Comparison of ENCODE assay signal across 12 cellular contexts in the genomic region with DNA sequence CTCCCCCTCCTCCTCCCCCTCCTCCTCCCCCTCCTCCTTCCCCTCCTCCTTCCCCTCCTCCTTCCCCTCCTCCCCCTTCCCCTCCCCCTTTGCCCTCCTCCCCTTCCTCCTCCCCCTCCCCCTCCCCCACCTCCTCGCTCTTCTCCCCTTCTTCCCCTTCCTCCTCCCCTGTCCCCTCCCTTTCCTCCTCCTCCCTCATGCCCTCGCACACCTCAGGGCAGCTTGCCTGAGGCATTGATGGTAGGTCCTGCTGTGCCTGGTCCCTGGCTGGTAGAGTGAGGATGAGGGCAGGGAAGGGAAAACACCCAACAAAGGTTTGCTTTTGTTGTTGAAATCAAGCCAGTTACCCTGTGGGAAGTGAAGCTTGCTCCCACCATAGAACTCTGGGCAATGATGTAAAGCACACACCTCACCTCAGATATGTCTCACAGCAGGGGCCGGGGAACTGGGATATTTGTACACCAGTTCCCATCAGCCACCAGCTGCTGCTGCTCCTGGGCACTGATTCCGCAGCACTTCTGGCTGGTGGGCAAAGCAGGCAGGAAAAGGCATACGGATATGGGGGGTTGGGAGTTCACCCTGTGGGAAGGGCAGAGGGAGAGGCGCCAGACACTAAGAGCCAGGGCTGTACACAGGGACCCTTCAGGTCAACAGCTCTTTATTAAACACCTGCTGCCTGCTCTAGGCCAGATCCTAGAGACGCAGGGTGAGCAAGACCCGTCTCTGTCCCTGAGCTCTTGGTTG. TPM values are rescaled to one million over a fixed set of nuclear protein-coding genes. Genes with fewer than 3 reads are reported as not detected.
A peak's percentile ranks its signal among the peaks of the same experiment; 100 is the strongest.
DNase-seq lines count a peak whose midpoint lies in the region; ATAC-seq, FAIRE-seq and TF ChIP-seq lines count a peak whose summit lies in the region.
"Had no signal": no experiment of that assay in that cellular context is flagged by ENCODE, and none has a peak within 500 bp of the region (broad histone marks: within the 10 kb centered on the region; RNA-seq: fewer than 3 reads in every experiment).

No MANE protein-coding gene starts in this region.

- peak overlapping the region; percentile 42; the same call in 1 of the 2 replicates for H3K18ac ChIP-seq in H1 (ENCODE audit: extremely low read depth, low read length)

- no peak overlapping the region for H2AFZ ChIP-seq in H1 (ENCODE audit: low read length)
- no peak overlapping the region for H2AFZ ChIP-seq in OCI-LY7 (ENCODE audit: low read length)

- H3K23ac ChIP-seq in H1 (ENCODE audit: insufficient read length): no peak overlapping the region

- POLR2A ChIA-PET in activated CD4-positive, alpha-beta memory T cell treated with anti-CD3 and anti-CD28 coated beads for 36 hours (lab: Charles Lee): no interaction called here
- POLR2A ChIA-PET in activated CD4-positive, alpha-beta memory T cell treated with anti-CD3 and anti-CD28 coated beads, Interleukin-2, amount 10 ng/mL, durations not matched to agents 7 days and 5 days (lab: Charles Lee): interaction anchor here (0.8 to 1.5 kb wide), 2 partner anchors 23 to 30 kb away, joined by 3 read pairs; no protein-coding TSS in a partner anchor
- POLR2A ChIA-PET in H1 (lab: Charles Lee; ENCODE audit: partially characterized antibody) (interaction anchor here (0.6 to 3.5 kb wide), 6 partner anchors 12 to 185 kb away, joined by 3 to 10 read pairs (median 3); a partner anchor contains a TSS), OCI-LY7 (lab: Charles Lee) (interaction anchor here (1.1 kb wide), 1 partner anchor 26 kb away, joined by 3 read pairs; no protein-coding TSS in a partner anchor)

- CTCF ChIA-PET in activated CD4-positive, alpha-beta memory T cell treated with anti-CD3 and anti-CD28 coated beads for 36 hours (lab: Charles Lee): interaction anchor here (0.6 kb wide), 1 partner anchor 151 kb away, joined by 3 read pairs; no protein-coding TSS in a partner anchor
- CTCF ChIA-PET in activated CD4-positive, alpha-beta memory T cell treated with anti-CD3 and anti-CD28 coated beads, Interleukin-2, amount 10 ng/mL, durations not matched to agents 7 days and 5 days (lab: Charles Lee): interaction anchor here (0.6 to 0.7 kb wide), 2 partner anchors 12 to 28 kb away, joined by 3 to 5 read pairs; no protein-coding TSS in a partner anchor
- CTCF ChIA-PET in H1 (lab: Charles Lee; ENCODE audit: partially characterized antibody): interaction anchor here (0.5 to 5.1 kb wide), 8 partner anchors 9 to 226 kb away, joined by 3 to 28 read pairs (median 4); no protein-coding TSS in a partner anchor
- CTCF ChIA-PET in OCI-LY7 (lab: Charles Lee; ENCODE audit: unreplicated experiment): no interaction called here

- no peaks in the 10 kb centered on the region for H3K9me3 Mint-ChIP-seq in activated CD4-positive, alpha-beta memory T cell treated with anti-CD3 and anti-CD28 coated beads for 36 hours
- no peaks in the 10 kb centered on the region for H3K9me3 Mint-ChIP-seq in activated CD4-positive, alpha-beta memory T cell treated with anti-CD3 and anti-CD28 coated beads, Interleukin-2, amount 10 ng/mL, durations not matched to agents 7 days and 5 days
- no peaks in the 10 kb centered on the region for H3K9me3 Mint-ChIP-seq in stimulated activated naive B cell treated with anti-CD40 and anti-IgM and Interleukin-4, amounts not matched to agents 10 μg/mL and 1 μg/mL and 100 μg/mL, for 72 hours
- H3K9me3 Mint-ChIP-seq: activated T-helper 2 cell treated with anti-CD3 and anti-CD28 coated beads, Interferon-gamma antibody, Interleukin-2, Interleukin-4, amounts not matched to agents 10 μg/mL and 5 μg/mL and 100 μg/mL, durations not matched to agents 14 hours and 24 hours and 36 hours had no signal

- H3K36me3 Mint-ChIP-seq in activated CD4-positive, alpha-beta memory T cell treated with anti-CD3 and anti-CD28 coated beads for 36 hours: peaks cover 2% of the 10 kb centered on the region
- H3K36me3 Mint-ChIP-seq in activated CD4-positive, alpha-beta memory T cell treated with anti-CD3 and anti-CD28 coated beads, Interleukin-2, amount 10 ng/mL, durations not matched to agents 7 days and 5 days (ENCODE audit: low read depth): peaks cover 58% of the 10 kb centered on the region
- peaks cover 29 to 37% of the 10 kb centered on the region in 2 donors for H3K36me3 Mint-ChIP-seq in stimulated activated naive B cell treated with anti-CD40 and anti-IgM and Interleukin-4, amounts not matched to agents 10 μg/mL and 1 μg/mL and 100 μg/mL, for 72 hours

- 0 out of 2 replicates have a peak overlapping the region, but pooled peaks have one; percentile 12 for H2BK5ac ChIP-seq in H1 (ENCODE audit: low read depth, low read length)

- H3K27ac Mint-ChIP-seq in activated CD4-positive, alpha-beta memory T cell treated with anti-CD3 and anti-CD28 coated beads for 36 hours: peak overlapping the region; percentile 45
- no peak overlapping the region for H3K27ac Mint-ChIP-seq in activated CD4-positive, alpha-beta memory T cell treated with anti-CD3 and anti-CD28 coated beads, Interleukin-2, amount 10 ng/mL, durations not matched to agents 7 days and 5 days
- peak overlapping the region; percentile 90 for H3K27ac Mint-ChIP-seq in stimulated activated naive B cell treated with anti-CD40 and anti-IgM and Interleukin-4, amounts not matched to agents 10 μg/mL and 1 μg/mL and 100 μg/mL, for 72 hours
- H3K27ac Mint-ChIP-seq: activated T-helper 2 cell treated with anti-CD3 and anti-CD28 coated beads, Interferon-gamma antibody, Interleukin-2, Interleukin-4, amounts not matched to agents 10 μg/mL and 5 μg/mL and 100 μg/mL, durations not matched to agents 14 hours and 24 hours and 36 hours had no signal

- TF ChIP-seq EP300 in H1 (IDR thresholded peaks at IDR 0.05; ENCODE audit: borderline replicate concordance in 1 of 2, low read depth in 2 of 2, low read length in 2 of 2): no peak

- no peak overlapping the region for H3K14ac ChIP-seq in H1 (ENCODE audit: insufficient read length)

- no peak for ATAC-seq in stimulated activated naive B cell treated with anti-CD40 and anti-IgM and Interleukin-4, amounts not matched to agents 10 μg/mL and 1 μg/mL and 100 μg/mL, for 72 hours (replicated peaks)
- ATAC-seq in HG03520 (IDR thresholded peaks at IDR 0.05; ENCODE audit: unreplicated experiment): no peak
- ATAC-seq: heart right ventricle had no signal

- H3K4me3 ChIP-seq in H1 (ENCODE audit: extremely low read depth in 1 of 4, insufficient read depth in 2 of 4, low read depth in 3 of 4, low read length in 4 of 4) (no peak overlapping the region), OCI-LY7 (ENCODE audit: low read depth, low read length, poor library complexity, severe bottlenecking) (no peak overlapping the region)
- H3K4me3 ChIP-seq: heart right ventricle, left ventricle myocardium inferior had no signal

- no peak overlapping the region for H3K9ac ChIP-seq in H1 (replicated peaks in 1 of 4; ENCODE audit: extremely low read depth in 1 of 4, low read depth in 3 of 4, low read length in 3 of 4)

- TF ChIP-seq RAD21 in H1 (IDR thresholded peaks at IDR 0.05 in 1 of 2, conservative IDR thresholded peaks at IDR 0.05 in 1 of 2; ENCODE audit: low read depth in 2 of 2, low read length in 2 of 2): no peak

- no peaks in the 10 kb centered on the region; a peak in 1 of 7 replicates for H3K27me3 ChIP-seq in H1 (replicated peaks in 1 of 4; ENCODE audit: control insufficient read depth in 3 of 4, extremely low read depth in 1 of 4, insufficient read depth in 3 of 4, low read length in 3 of 4)
- H3K27me3 ChIP-seq: heart right ventricle had no signal

- H4K5ac ChIP-seq in H1 (ENCODE audit: insufficient read length, low read depth, low read length): no peak overlapping the region

- H4K91ac ChIP-seq in H1 (replicated peaks; ENCODE audit: insufficient read length, low read length): peak overlapping the region; percentile 85

- no peak for TF ChIP-seq POLR2A in H1 (IDR thresholded peaks at IDR 0.05; ENCODE audit: control extremely low read depth in 1 of 2, low read depth in 2 of 2, low read length in 2 of 2)

- H3K9me3 ChIP-seq in H1 (ENCODE audit: insufficient read depth in 2 of 2, low read depth in 1 of 2, low read length in 1 of 2) (no peaks in the 10 kb centered on the region), OCI-LY7 (ENCODE audit: low read length) (peaks cover 13% of the 10 kb centered on the region; the same call in 1 of the 2 replicates)
- H3K9me3 ChIP-seq: heart right ventricle, left ventricle myocardium inferior had no signal

- H3K4ac ChIP-seq in H1 (replicated peaks; ENCODE audit: insufficient read length, low read depth, low read length): peak overlapping the region; percentile 21

- no peak overlapping the region; the same call in 1 of the 2 replicates for H4K8ac ChIP-seq in H1 (ENCODE audit: extremely low read depth, insufficient read depth, low read length)

- no peak for FAIRE-seq in H1 (lab: Jason Lieb, UNC)

- no peaks in the 10 kb centered on the region for H3K23me2 ChIP-seq in H1 (ENCODE audit: low read depth, low read length)

- no peak overlapping the region for H3K56ac ChIP-seq in H1 (replicated peaks; ENCODE audit: insufficient read length, low read depth, low read length)

- no peaks in the 10 kb centered on the region for H3K27me3 Mint-ChIP-seq in activated CD4-positive, alpha-beta memory T cell treated with anti-CD3 and anti-CD28 coated beads for 36 hours
- no peaks in the 10 kb centered on the region for H3K27me3 Mint-ChIP-seq in activated CD4-positive, alpha-beta memory T cell treated with anti-CD3 and anti-CD28 coated beads, Interleukin-2, amount 10 ng/mL, durations not matched to agents 7 days and 5 days
- H3K27me3 Mint-ChIP-seq in stimulated activated naive B cell treated with anti-CD40 and anti-IgM and Interleukin-4, amounts not matched to agents 10 μg/mL and 1 μg/mL and 100 μg/mL, for 72 hours: no peaks in the 10 kb centered on the region

- 54% methylated on average over 8 of the region's 8 CpGs; no CpG with 5 or more reads in 1 of the 2 experiments for WGBS in H1 (ENCODE audit: extremely low coverage in 1 of 2, insufficient coverage in 1 of 2, insufficient read length in 1 of 2, insufficient replicate concordance in 2 of 2, low coverage in 1 of 2, low lambda C conversion rate in 2 of 2, missing lambda C conversion rate in 1 of 2), 2 experiments

- H3K4me2 ChIP-seq in H1 (ENCODE audit: insufficient read depth in 1 of 2, low read depth in 2 of 2, low read length in 2 of 2) (peak overlapping the region in 1 of 2 experiments; percentile 20; a peak in 2 of 4 replicates), OCI-LY7 (ENCODE audit: low read length) (no peak overlapping the region)

- DNase-seq in activated CD4-positive, alpha-beta memory T cell treated with anti-CD3 and anti-CD28 coated beads for 36 hours: peak; percentile 8
- DNase-seq in activated CD4-positive, alpha-beta memory T cell treated with anti-CD3 and anti-CD28 coated beads, Interleukin-2, amount 10 ng/mL, durations not matched to agents 7 days and 5 days: no peak
- DNase-seq in NCI-H510A (lab: John Stamatoyannopoulos, UW) (peak; percentile 51), H1 (ENCODE audit: low read depth in 1 of 2, low spot score in 2 of 2) (peak in 1 of 2 experiments; percentile 50), OCI-LY7 (ENCODE audit: low spot score) (no peak), NCI-H524 treated with DMSO at 0.1 percent for 48 hours (lab: John Stamatoyannopoulos, UW) (no peak)
- no peak for DNase-seq in stimulated activated naive B cell treated with anti-CD40 and anti-IgM and Interleukin-4, amounts not matched to agents 10 μg/mL and 1 μg/mL and 100 μg/mL, for 72 hours
- DNase-seq: heart right ventricle, left ventricle myocardium inferior, SIG-M5 had no signal

- no peak overlapping the region for H2BK120ac ChIP-seq in H1 (replicated peaks; ENCODE audit: low read depth, low read length)

- peak overlapping the region; percentile 61 for H2BK12ac ChIP-seq in H1 (ENCODE audit: low read depth, low read length)

- intact Hi-C loops in activated CD4-positive, alpha-beta memory T cell treated with anti-CD3 and anti-CD28 coated beads for 36 hours (cut with micrococcal nuclease): no loop called here
- intact Hi-C loops in OCI-LY7 (cut with micrococcal nuclease; ENCODE audit: unreplicated experiment): no loop called here

- no peak overlapping the region; the same call in 1 of the 2 replicates for H2BK20ac ChIP-seq in H1 (ENCODE audit: low read length)

- peak overlapping the region; percentile 18; the same call in 1 of the 2 replicates for H2BK15ac ChIP-seq in H1 (ENCODE audit: low read length)

- H3K4me1 ChIP-seq in H1 (replicated peaks in 1 of 4; ENCODE audit: control insufficient read depth in 3 of 4, insufficient read depth in 4 of 4, low read length in 3 of 4) (peaks cover 0 to 19% (median 10%) of the 10 kb centered on the region in 4 experiments; a peak in 6 of 7 replicates), OCI-LY7 (ENCODE audit: insufficient read depth, low read length, poor library complexity, severe bottlenecking) (peaks cover 70% of the 10 kb centered on the region)

- TF ChIP-seq CTCF in H1 (IDR thresholded peaks at IDR 0.05; ENCODE audit: control extremely low read depth in 1 of 3, insufficient read depth in 1 of 3, low read depth in 1 of 3, low read length in 3 of 3) (no peak), OCI-LY7 (conservative IDR thresholded peaks at IDR 0.05; ENCODE audit: low read length) (no peak)

- BruUV-seq in OCI-LY7 (replicated peaks; lab: Mats Ljungman, UMichigan): no TSS peak

- no peaks in the 10 kb centered on the region for H3K9me2 ChIP-seq in OCI-LY7 (ENCODE audit: insufficient read depth, low read length)

- H3K4me1 Mint-ChIP-seq in activated CD4-positive, alpha-beta memory T cell treated with anti-CD3 and anti-CD28 coated beads for 36 hours (ENCODE audit: low read depth): peaks cover 75% of the 10 kb centered on the region
- peaks cover 57% of the 10 kb centered on the region for H3K4me1 Mint-ChIP-seq in activated CD4-positive, alpha-beta memory T cell treated with anti-CD3 and anti-CD28 coated beads, Interleukin-2, amount 10 ng/mL, durations not matched to agents 7 days and 5 days
- peaks cover 66 to 90% of the 10 kb centered on the region in 2 donors for H3K4me1 Mint-ChIP-seq in stimulated activated naive B cell treated with anti-CD40 and anti-IgM and Interleukin-4, amounts not matched to agents 10 μg/mL and 1 μg/mL and 100 μg/mL, for 72 hours

- H4K20me1 ChIP-seq in H1 (replicated peaks in 1 of 2; ENCODE audit: control insufficient read depth in 1 of 2, insufficient read depth in 2 of 2, low read length in 2 of 2) (no peaks in the 10 kb centered on the region), OCI-LY7 (ENCODE audit: insufficient read depth, low read length) (peaks cover 3% of the 10 kb centered on the region; the same call in 1 of the 2 replicates)

- H3K27ac ChIP-seq in H1 (ENCODE audit: low read depth, low read length): no peak overlapping the region
- H3K27ac ChIP-seq in OCI-LY7 (ENCODE audit: low read depth, low read length, poor library complexity, severe bottlenecking): no peak overlapping the region
- H3K27ac ChIP-seq: heart right ventricle, left ventricle myocardium inferior had no signal

- H3K36me3 ChIP-seq in H1 (ENCODE audit: control insufficient read depth in 2 of 4, insufficient read depth in 4 of 4, low read length in 3 of 4): no peaks in the 10 kb centered on the region
- peaks cover 85% of the 10 kb centered on the region for H3K36me3 ChIP-seq in OCI-LY7 (ENCODE audit: insufficient read depth, low read length)
- H3K36me3 ChIP-seq: left ventricle myocardium inferior had no signal

- no peak overlapping the region for H3K4me3 Mint-ChIP-seq in activated CD4-positive, alpha-beta memory T cell treated with anti-CD3 and anti-CD28 coated beads for 36 hours
- no peak overlapping the region for H3K4me3 Mint-ChIP-seq in activated CD4-positive, alpha-beta memory T cell treated with anti-CD3 and anti-CD28 coated beads, Interleukin-2, amount 10 ng/mL, durations not matched to agents 7 days and 5 days
- H3K4me3 Mint-ChIP-seq in stimulated activated naive B cell treated with anti-CD40 and anti-IgM and Interleukin-4, amounts not matched to agents 10 μg/mL and 1 μg/mL and 100 μg/mL, for 72 hours: no peak overlapping the region

- no peaks in the 10 kb centered on the region for H3K79me2 ChIP-seq in H1 (ENCODE audit: control insufficient read depth in 1 of 2, insufficient read depth in 2 of 2, low read length in 2 of 2)
- H3K79me2 ChIP-seq in OCI-LY7 (ENCODE audit: insufficient read depth, low read depth, low read length): peaks cover 11% of the 10 kb centered on the region; the same call in 1 of the 2 replicates

- H2AK5ac ChIP-seq in H1 (ENCODE audit: low read depth, low read length): peak overlapping the region; percentile 41; the same call in 1 of the 2 replicates

- no peaks in the 10 kb centered on the region for H3K79me1 ChIP-seq in H1 (ENCODE audit: low read depth, low read length)

RNA-seq across cellular contexts. Expression of a gene that starts 13.8 kb away (rescaled TPM):
- total RNA-seq in activated CD4-positive, alpha-beta memory T cell treated with anti-CD3 and anti-CD28 coated beads for 36 hours: 10 to 100 TPM; 68.2 to 74.5 TPM
- 100 to 1,000 TPM; 337 to 338 TPM for total RNA-seq in activated CD4-positive, alpha-beta memory T cell treated with anti-CD3 and anti-CD28 coated beads, Interleukin-2, amount 10 ng/mL, durations not matched to agents 7 days and 5 days
- 2.9 and 4.0 TPM in 2 replicates for total RNA-seq in H1 (2021; fragmentation: NEBNext Ultra II Directional; extraction: Animal tissue kit (Norgen Biotek cat#: 25700))
- polyA plus RNA-seq in H1 (2011; rRNA removed): 5.0 and 5.2 TPM in 2 replicates
- polyA plus RNA-seq in H1 (2011; cell fraction: cytosol; rRNA removed): 5.5 TPM
- 6.6 TPM for polyA plus RNA-seq in H1 (2011; cell fraction: nucleus; rRNA removed)
- 2.5 to 5.7 TPM (median 4.1 TPM) in 4 replicates for polyA plus RNA-seq in H1 (2012, experiment 1 of 2)
- 3.0 TPM for polyA plus RNA-seq in H1 (2012, experiment 2 of 2)
- polyA plus RNA-seq in H1 (2013, experiment 1 of 2): 3.1 TPM
- polyA plus RNA-seq in H1 (2013, experiment 2 of 2): 2.1 TPM
- polyA minus RNA-seq in H1 (2011; rRNA and poly(A)+ RNA removed): 1.8 and 2.0 TPM in 2 replicates
- 0.81 TPM for polyA minus RNA-seq in H1 (2011; cell fraction: cytosol; rRNA and poly(A)+ RNA removed)
- polyA minus RNA-seq in H1 (2011; cell fraction: nucleus; rRNA and poly(A)+ RNA removed): 3.0 TPM
- 345 and 502 TPM in 2 replicates for total RNA-seq in OCI-LY7 (2014; rRNA removed; shearing (Covaris generic))
- 244 and 310 TPM in 2 replicates for total RNA-seq in OCI-LY7 (2022)

RNA-seq across cellular contexts. Expression of a gene that starts 31.5 kb away (rescaled TPM):
- total RNA-seq in activated CD4-positive, alpha-beta memory T cell treated with anti-CD3 and anti-CD28 coated beads for 36 hours: 10 to 100 TPM; 55.5 to 55.7 TPM
- 10 to 100 TPM; 32.7 to 33.5 TPM for total RNA-seq in activated CD4-positive, alpha-beta memory T cell treated with anti-CD3 and anti-CD28 coated beads, Interleukin-2, amount 10 ng/mL, durations not matched to agents 7 days and 5 days
- 122 and 125 TPM in 2 replicates for total RNA-seq in H1 (2021; fragmentation: NEBNext Ultra II Directional; extraction: Animal tissue kit (Norgen Biotek cat#: 25700))
- 112 and 167 TPM in 2 replicates for polyA plus RNA-seq in H1 (2011; rRNA removed)
- polyA plus RNA-seq in H1 (2011; cell fraction: cytosol; rRNA removed): 150 TPM
- 209 TPM for polyA plus RNA-seq in H1 (2011; cell fraction: nucleus; rRNA removed)
- polyA plus RNA-seq in H1 (2012, experiment 1 of 2): 89.9 to 128 TPM (median 107 TPM) in 4 replicates
- 126 TPM for polyA plus RNA-seq in H1 (2012, experiment 2 of 2)
- 61.5 TPM for polyA plus RNA-seq in H1 (2013, experiment 1 of 2)
- 61.2 TPM for polyA plus RNA-seq in H1 (2013, experiment 2 of 2)
- 157 and 180 TPM in 2 replicates for polyA minus RNA-seq in H1 (2011; rRNA and poly(A)+ RNA removed)
- polyA minus RNA-seq in H1 (2011; cell fraction: cytosol; rRNA and poly(A)+ RNA removed): 130 TPM
- 229 TPM for polyA minus RNA-seq in H1 (2011; cell fraction: nucleus; rRNA and poly(A)+ RNA removed)
- 55.9 and 66.6 TPM in 2 replicates for total RNA-seq in OCI-LY7 (2014; rRNA removed; shearing (Covaris generic))
- 41.7 and 43.1 TPM in 2 replicates for total RNA-seq in OCI-LY7 (2022)

Comparison
In these comparisons a context has a peak if more than half of its experiments do, and no peak if none do; other contexts are left out.
1. DNase-seq: peak in activated CD4-positive, alpha-beta memory T cell treated with anti-CD3 and anti-CD28 coated beads for 36 hours (single experiment) and NCI-H510A (single experiment); none in activated CD4-positive, alpha-beta memory T cell treated with anti-CD3 and anti-CD28 coated beads, Interleukin-2, amount 10 ng/mL, durations not matched to agents 7 days and 5 days (single experiment), stimulated activated naive B cell treated with anti-CD40 and anti-IgM and Interleukin-4, amounts not matched to agents 10 μg/mL and 1 μg/mL and 100 μg/mL, for 72 hours (single experiment), OCI-LY7 (single experiment) and NCI-H524 treated with DMSO at 0.1 percent for 48 hours (single experiment).
2. RNA of a gene that starts 13.8 kb away (total RNA-seq): 244 to 502 TPM in OCI-LY7, 337 to 338 TPM in activated CD4-positive, alpha-beta memory T cell treated with anti-CD3 and anti-CD28 coated beads, Interleukin-2, amount 10 ng/mL, durations not matched to agents 7 days and 5 days and 68.2 to 74.5 TPM in activated CD4-positive, alpha-beta memory T cell treated with anti-CD3 and anti-CD28 coated beads for 36 hours; 2.9 to 4.0 TPM in H1; every median in the first group is over 10 times any median in the second.